ENCODE assay signal across 7 cellular contexts in the genomic region with DNA sequence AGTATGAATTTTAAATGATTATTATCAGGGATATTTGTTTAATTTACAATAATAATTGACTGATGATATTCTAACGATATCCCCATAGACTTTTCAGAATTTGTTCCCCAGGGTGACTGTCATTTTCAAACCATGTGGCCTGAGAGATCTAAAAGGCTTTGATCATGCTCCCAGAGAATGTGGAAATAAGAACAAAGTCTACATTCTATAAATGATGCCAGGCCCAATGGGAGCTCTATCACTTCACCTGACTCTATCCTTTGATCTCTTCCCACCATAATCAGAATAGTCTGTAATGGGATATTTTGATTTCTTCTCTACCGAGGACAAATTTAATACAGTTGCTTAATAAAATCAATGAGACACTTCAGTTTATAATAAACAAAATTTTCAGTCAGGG.
"Had no signal": no experiment of that assay in that cellular context is flagged by ENCODE, and none has a peak within 500 bp of the region (broad histone marks: within the 10 kb centered on the region; RNA-seq: fewer than 3 reads in every experiment).

No MANE protein-coding gene starts in this region.

- DNase-seq: H9, HCEC 1CT, IMR-90, KG1 had no signal

- H3K27ac ChIP-seq: HL-60 had no signal

- H3K4me1 Mint-ChIP-seq: GM23338 had no signal

- H3K27ac Mint-ChIP-seq: GM23338, H9 had no signal

- ATAC-seq: GM23338, K562 had no signal

- H3K4me3 Mint-ChIP-seq: GM23338, H9 had no signal

- H3K4me3 ChIP-seq: GM23338, K562 had no signal
